ENCODE assay signal across 28 cellular contexts in the genomic region with DNA sequence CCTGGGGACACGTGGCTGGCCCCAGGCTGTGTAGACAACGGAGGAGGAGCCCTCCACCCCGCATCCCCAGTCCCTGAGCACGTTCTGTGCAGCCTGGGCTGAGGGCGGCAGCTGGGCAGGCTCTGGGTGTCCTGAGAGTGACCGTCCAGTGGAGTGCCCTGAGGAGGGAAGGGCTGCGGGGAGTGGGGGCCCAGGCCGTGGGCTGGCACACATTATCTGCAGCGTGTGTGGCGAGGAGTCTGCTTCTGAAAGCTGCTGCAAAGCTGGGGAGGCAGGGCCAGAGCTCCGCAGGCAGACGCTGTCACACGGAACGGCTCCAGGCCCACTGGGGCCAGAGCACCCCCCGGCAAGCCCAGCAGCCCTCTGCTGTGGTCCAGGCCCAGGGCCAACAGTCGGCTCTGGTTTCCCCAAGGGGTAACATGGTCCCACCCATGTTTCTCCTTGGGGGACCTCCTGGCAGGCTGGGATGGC. TPM values are rescaled to one million over a fixed set of nuclear protein-coding genes. Genes with fewer than 3 reads are reported as not detected.
DNase-seq lines count a peak whose midpoint lies in the region; ATAC-seq, FAIRE-seq and TF ChIP-seq lines count a peak whose summit lies in the region.
"Had no signal": no experiment of that assay in that cellular context is flagged by ENCODE, and none has a peak within 500 bp of the region (broad histone marks: within the 10 kb centered on the region; RNA-seq: fewer than 3 reads in every experiment).

No MANE protein-coding gene starts in this region.

- no peak overlapping the region; a peak in 1 of 4 replicates for H3K27ac ChIP-seq in SK-N-SH (ENCODE audit: low read depth in 2 of 2, low read length in 1 of 2)
- no peak overlapping the region for H3K27ac ChIP-seq in CD8-positive, alpha-beta T cell (ENCODE audit: low read depth, low read length)
- H3K27ac ChIP-seq in H1 (ENCODE audit: low read depth, low read length), result no peak overlapping the region
- H3K27ac ChIP-seq in psoas muscle, result no peak overlapping the region
- H3K27ac ChIP-seq: gastrocnemius medialis, neutrophil had no signal

- H3K27me3 ChIP-seq in SK-N-SH (ENCODE audit: insufficient read depth) (peaks cover 9% of the 10 kb centered on the region; the same call in 1 of the 2 replicates), H1 (replicated peaks in 1 of 4; ENCODE audit: control insufficient read depth in 3 of 4, extremely low read depth in 1 of 4, insufficient read depth in 3 of 4, low read length in 3 of 4) (no peaks in the 10 kb centered on the region), psoas muscle (ENCODE audit: insufficient read depth in 3 of 3, low read length in 2 of 3) (peaks cover 0 to 53% (median 24%) of the 10 kb centered on the region in 3 donors)
- H3K27me3 ChIP-seq in CD8-positive, alpha-beta T cell (ENCODE audit: insufficient read depth, low read length), result no peaks in the 10 kb centered on the region

- 40% methylated on average over 1 of the region's 16 CpGs for WGBS in SK-N-SH (ENCODE audit: low lambda C conversion rate)
- WGBS in H1 (ENCODE audit: extremely low coverage in 1 of 2, insufficient coverage in 1 of 2, insufficient read length in 1 of 2, insufficient replicate concordance in 2 of 2, low coverage in 1 of 2, low lambda C conversion rate in 2 of 2, missing lambda C conversion rate in 1 of 2), 2 experiments, result 80% methylated on average over 16 of the region's 16 CpGs; no CpG with 5 or more reads in 1 of the 2 experiments
- WGBS in psoas muscle, 3 donors, result 27 to 38% (median 38%) methylated on average over 15 to 16 of the region's 16 CpGs

- H3K4me1 Mint-ChIP-seq in CD8-positive, alpha-beta T cell (ENCODE audit: low read depth), result peaks cover 19% of the 10 kb centered on the region

- peak overlapping the region; percentile 60 for H3K18ac ChIP-seq in H1 (ENCODE audit: extremely low read depth, low read length)

- no peak overlapping the region for H3K23ac ChIP-seq in H1 (ENCODE audit: insufficient read length)

- no peak for TF ChIP-seq EP300 in SK-N-SH (IDR thresholded peaks at IDR 0.05; ENCODE audit: borderline replicate concordance in 1 of 2, low read depth in 1 of 2, low read length in 1 of 2)
- TF ChIP-seq EP300 in H1 (IDR thresholded peaks at IDR 0.05; ENCODE audit: borderline replicate concordance in 1 of 2, low read depth in 2 of 2, low read length in 2 of 2), result no peak

- H3K9me2 ChIP-seq in SK-N-SH, result no peaks in the 10 kb centered on the region

- TF ChIP-seq RAD21 in SK-N-SH (IDR thresholded peaks at IDR 0.05; ENCODE audit: low read length), result no peak
- no peak for TF ChIP-seq RAD21 in H1 (IDR thresholded peaks at IDR 0.05 in 1 of 2, conservative IDR thresholded peaks at IDR 0.05 in 1 of 2; ENCODE audit: low read depth in 2 of 2, low read length in 2 of 2)

- TF ChIP-seq CTCF in SK-N-SH (IDR thresholded peaks at IDR 0.05) (no peak), H1 (IDR thresholded peaks at IDR 0.05; ENCODE audit: control extremely low read depth in 1 of 3, insufficient read depth in 1 of 3, low read depth in 1 of 3, low read length in 3 of 3) (no peak), psoas muscle (IDR thresholded peaks at IDR 0.05) (no peak)
- no peak for TF ChIP-seq CTCF in CD8-positive, alpha-beta T cell (IDR thresholded peaks at IDR 0.05)

- no peak overlapping the region for H3K4me3 ChIP-seq in SK-N-SH (ENCODE audit: low read depth in 2 of 2, low read length in 1 of 2)
- H3K4me3 ChIP-seq in CD8-positive, alpha-beta T cell (ENCODE audit: low read depth, low read length), result no peak overlapping the region
- H3K4me3 ChIP-seq in H1 (ENCODE audit: extremely low read depth in 1 of 4, insufficient read depth in 2 of 4, low read depth in 3 of 4, low read length in 4 of 4), result no peak overlapping the region
- no peak overlapping the region for H3K4me3 ChIP-seq in psoas muscle
- H3K4me3 ChIP-seq: gastrocnemius medialis had no signal

- no peak overlapping the region for H3K27ac Mint-ChIP-seq in CD8-positive, alpha-beta T cell
- H3K27ac Mint-ChIP-seq: activated CD4-positive, alpha-beta T cell treated with anti-CD3 and anti-CD28 coated beads for 36 hours; activated naive CD4-positive, alpha-beta T cell treated with anti-CD3 and anti-CD28 coated beads, Interleukin-2, amount 50 U/mL, for 72 hours; H9; mesothelial cell of epicardium; progenitor cell of endocrine pancreas had no signal

- no peaks in the 10 kb centered on the region for H3K9me3 Mint-ChIP-seq in CD8-positive, alpha-beta T cell
- H3K9me3 Mint-ChIP-seq: activated naive CD4-positive, alpha-beta T cell treated with anti-CD3 and anti-CD28 coated beads, Interleukin-2, amount 50 U/mL, for 72 hours; CD4-positive, alpha-beta memory T cell; H9; mesothelial cell of epicardium had no signal

- no peak for TF ChIP-seq POLR2A in H1 (IDR thresholded peaks at IDR 0.05; ENCODE audit: control extremely low read depth in 1 of 2, low read depth in 2 of 2, low read length in 2 of 2)

- H2BK15ac ChIP-seq in H1 (ENCODE audit: low read length), result 0 out of 2 replicates have a peak overlapping the region, but pooled peaks have one; percentile 92

- no peaks in the 10 kb centered on the region for H3K27me3 Mint-ChIP-seq in CD8-positive, alpha-beta T cell (ENCODE audit: low read depth)
- H3K27me3 Mint-ChIP-seq: CD4-positive, alpha-beta memory T cell had no signal

- no peaks in the 10 kb centered on the region for H4K20me1 ChIP-seq in SK-N-SH (ENCODE audit: insufficient read depth)
- H4K20me1 ChIP-seq in H1 (replicated peaks in 1 of 2; ENCODE audit: control insufficient read depth in 1 of 2, insufficient read depth in 2 of 2, low read length in 2 of 2), result no peaks in the 10 kb centered on the region

- no peak overlapping the region for H3K14ac ChIP-seq in H1 (ENCODE audit: insufficient read length)

- POLR2A ChIA-PET in SK-N-SH (lab: Yijun Ruan, JAX), result interaction anchor here (0.8 to 1.1 kb wide), 2 partner anchors 36 to 344 kb away, joined by 3 to 4 read pairs; no protein-coding TSS in a partner anchor
- POLR2A ChIA-PET in CD8-positive, alpha-beta T cell (lab: Charles Lee), result interaction anchor here (1.3 kb wide), 1 partner anchor 20 kb away, joined by 3 read pairs; no protein-coding TSS in a partner anchor
- POLR2A ChIA-PET in H1 (lab: Charles Lee; ENCODE audit: partially characterized antibody), result interaction anchor here (0.6 to 1.7 kb wide), 4 partner anchors 12 to 235 kb away, joined by 3 to 6 read pairs (median 4); a partner anchor contains a TSS

- H3K36me3 ChIP-seq in SK-N-SH (replicated peaks in 1 of 2; ENCODE audit: control insufficient read depth in 1 of 2, insufficient read depth in 2 of 2, low read length in 1 of 2) (no peaks in the 10 kb centered on the region), H1 (ENCODE audit: control insufficient read depth in 2 of 4, insufficient read depth in 4 of 4, low read length in 3 of 4) (no peaks in the 10 kb centered on the region), psoas muscle (ENCODE audit: insufficient read depth in 1 of 2, low read depth in 1 of 2) (no peaks in the 10 kb centered on the region)
- H3K36me3 ChIP-seq in CD8-positive, alpha-beta T cell (ENCODE audit: insufficient read depth, low read length), result no peaks in the 10 kb centered on the region
- H3K36me3 ChIP-seq: gastrocnemius medialis, neutrophil, upper lobe of left lung had no signal

- CTCF ChIA-PET in SK-N-SH (lab: Yijun Ruan, JAX) (interaction anchor here (1.1 to 2.6 kb wide), 2 partner anchors 46 to 75 kb away, joined by 3 to 12 read pairs; no protein-coding TSS in a partner anchor), H1 (lab: Charles Lee; ENCODE audit: partially characterized antibody) (interaction anchor here (1.1 to 3.2 kb wide), 4 partner anchors 26 to 76 kb away, joined by 4 to 13 read pairs (median 4); no protein-coding TSS in a partner anchor)
- CTCF ChIA-PET in CD8-positive, alpha-beta T cell (lab: Charles Lee), result interaction anchor here (0.6 to 4.6 kb wide), 5 partner anchors 8 to 138 kb away, joined by 3 to 17 read pairs (median 3); a partner anchor contains a TSS

- FAIRE-seq in H1 (lab: Jason Lieb, UNC), result no peak
- FAIRE-seq: endothelial cell of umbilical vein had no signal

- no peak overlapping the region for H3K56ac ChIP-seq in H1 (replicated peaks; ENCODE audit: insufficient read length, low read depth, low read length)

- intact Hi-C loops in CD8-positive, alpha-beta T cell (cut with DNase I, micrococcal nuclease), result loop anchor here in 1 of 2 experiments (10.0 kb wide), 1 partner anchor 482 kb away; a partner anchor contains a TSS
- intact Hi-C loops in psoas muscle (cut with DNase I), result no loop called here

- H3K4me2 ChIP-seq in SK-N-SH, result no peak overlapping the region
- H3K4me2 ChIP-seq in H1 (ENCODE audit: insufficient read depth in 1 of 2, low read depth in 2 of 2, low read length in 2 of 2), result peak overlapping the region; percentile 33 to 39; a peak in 1 of 4 replicates

- H3K4ac ChIP-seq in H1 (replicated peaks; ENCODE audit: insufficient read length, low read depth, low read length), result peak overlapping the region; percentile 66

- DNase-seq in SK-N-SH (peak; percentile 80), H1 (ENCODE audit: low read depth in 1 of 2, low spot score in 2 of 2) (no peak), psoas muscle (peak; percentile 10 to 51), SW480 (ENCODE audit: low spot score) (no peak), NOMO-1 treated with dmso at 0.1 percent for 144 hours (lab: John Stamatoyannopoulos, UW; ENCODE audit: unreplicated experiment) (no peak)
- DNase-seq in CD8-positive, alpha-beta T cell, result no peak
- DNase-seq: amygdala, gastrocnemius medialis, hippocampal formation, Kasumi-1, SIG-M5, substantia nigra, T1000 had no signal

- H3K4me1 ChIP-seq in SK-N-SH (ENCODE audit: control insufficient read depth in 1 of 2, insufficient read depth in 2 of 2, low read depth in 1 of 2, low read length in 1 of 2), result peaks cover 0 to 12% of the 10 kb centered on the region in 2 experiments; a peak in 1 of 4 replicates
- peaks cover 27% of the 10 kb centered on the region for H3K4me1 ChIP-seq in CD8-positive, alpha-beta T cell (ENCODE audit: insufficient read depth, low read length)
- peaks cover 0 to 18% (median 7%) of the 10 kb centered on the region in 4 experiments; a peak in 5 of 7 replicates for H3K4me1 ChIP-seq in H1 (replicated peaks in 1 of 4; ENCODE audit: control insufficient read depth in 3 of 4, insufficient read depth in 4 of 4, low read length in 3 of 4)
- H3K4me1 ChIP-seq in psoas muscle, result no peaks in the 10 kb centered on the region
- H3K4me1 ChIP-seq: gastrocnemius medialis had no signal

- H4K91ac ChIP-seq in H1 (replicated peaks; ENCODE audit: insufficient read length, low read length), result peak overlapping the region; percentile 84

- ATAC-seq in SK-N-SH treated with all-trans-retinoic acid at 6 μM for 48 hours, result no peak; the same call in 2 of the 3 replicates
- ATAC-seq in CD8-positive, alpha-beta T cell, result no peak
- no peak for ATAC-seq in psoas muscle
- ATAC-seq in GM18511 (IDR thresholded peaks at IDR 0.05; ENCODE audit: unreplicated experiment), result no peak
- ATAC-seq: gastrocnemius medialis, left lobe of liver had no signal

- 0 out of 2 replicates have a peak overlapping the region, but pooled peaks have one; percentile 48 for H2BK20ac ChIP-seq in H1 (ENCODE audit: low read length)

- no peak overlapping the region for H2AFZ ChIP-seq in SK-N-SH (ENCODE audit: low read depth)
- H2AFZ ChIP-seq in H1 (ENCODE audit: low read length), result no peak overlapping the region

- peaks cover 2% of the 10 kb centered on the region; the same call in 1 of the 2 replicates for H3K23me2 ChIP-seq in H1 (ENCODE audit: low read depth, low read length)

- H4K5ac ChIP-seq in H1 (ENCODE audit: insufficient read length, low read depth, low read length), result peak overlapping the region; percentile 5

- H3F3A ChIP-seq in SK-N-SH (replicated peaks; ENCODE audit: insufficient read depth), result no peaks in the 10 kb centered on the region

- no peaks in the 10 kb centered on the region for H3K79me1 ChIP-seq in H1 (ENCODE audit: low read depth, low read length)

- H2BK5ac ChIP-seq in H1 (ENCODE audit: low read depth, low read length), result peak overlapping the region; percentile 60; the same call in 1 of the 2 replicates

- 0 out of 2 replicates have a peak overlapping the region, but pooled peaks have one; percentile 35 for H4K8ac ChIP-seq in H1 (ENCODE audit: extremely low read depth, insufficient read depth, low read length)

- H2BK12ac ChIP-seq in H1 (ENCODE audit: low read depth, low read length), result peak overlapping the region; percentile 94; the same call in 1 of the 2 replicates

- peak overlapping the region; percentile 53; the same call in 1 of the 2 replicates for H2AK5ac ChIP-seq in H1 (ENCODE audit: low read depth, low read length)

- H3K4me3 Mint-ChIP-seq in CD8-positive, alpha-beta T cell, result peak overlapping the region; percentile 26
- H3K4me3 Mint-ChIP-seq: H9 had no signal

- no peaks in the 10 kb centered on the region for H3K9me3 ChIP-seq in SK-N-SH
- no peaks in the 10 kb centered on the region for H3K9me3 ChIP-seq in CD8-positive, alpha-beta T cell (ENCODE audit: low read length)
- H3K9me3 ChIP-seq in H1 (ENCODE audit: insufficient read depth in 2 of 2, low read depth in 1 of 2, low read length in 1 of 2), result peaks cover 0 to 2% of the 10 kb centered on the region in 2 experiments; a peak in 1 of 4 replicates
- no peaks in the 10 kb centered on the region for H3K9me3 ChIP-seq in psoas muscle
- H3K9me3 ChIP-seq: gastrocnemius medialis, neutrophil, upper lobe of left lung had no signal

- peak overlapping the region; percentile 21 for H2BK120ac ChIP-seq in H1 (replicated peaks; ENCODE audit: low read depth, low read length)

- H3K9ac ChIP-seq in SK-N-SH (no peak overlapping the region), H1 (replicated peaks in 1 of 4; ENCODE audit: extremely low read depth in 1 of 4, low read depth in 3 of 4, low read length in 3 of 4) (no peak overlapping the region)

- H3K79me2 ChIP-seq in SK-N-SH (ENCODE audit: insufficient read depth) (no peaks in the 10 kb centered on the region), H1 (ENCODE audit: control insufficient read depth in 1 of 2, insufficient read depth in 2 of 2, low read length in 2 of 2) (no peaks in the 10 kb centered on the region)

- H3K36me3 Mint-ChIP-seq in CD8-positive, alpha-beta T cell, result no peaks in the 10 kb centered on the region
- H3K36me3 Mint-ChIP-seq: activated naive CD4-positive, alpha-beta T cell treated with anti-CD3 and anti-CD28 coated beads, Interleukin-2, amount 50 U/mL, for 72 hours; CD4-positive, alpha-beta memory T cell; mesothelial cell of epicardium had no signal

RNA-seq across cellular contexts. Expression of a gene that starts 0.8 kb away (rescaled TPM):
- polyA plus RNA-seq in SK-N-SH (2012; rRNA removed) (0.06 and 0.12 TPM in 2 replicates), H1 (2011; rRNA removed) (20.7 and 24.6 TPM in 2 replicates), psoas muscle (under 1 TPM; 0.10 to 0.15 (median 0.10) TPM)
- 0.03 TPM in 2 replicates for polyA plus RNA-seq in SK-N-SH (2012; cell fraction: cytosol; rRNA removed)
- 1.0 TPM in 2 replicates for polyA plus RNA-seq in SK-N-SH (2012; cell fraction: nucleus; rRNA removed)
- total RNA-seq in CD8-positive, alpha-beta T cell, result 10 to 100 TPM; 84.0 to 86.7 TPM
- total RNA-seq in H1 (2021; fragmentation: NEBNext Ultra II Directional; extraction: Animal tissue kit (Norgen Biotek cat#: 25700)), result 18.0 and 20.0 TPM in 2 replicates
- polyA plus RNA-seq in H1 (2011; cell fraction: cytosol; rRNA removed), result 19.7 TPM
- 185 TPM for polyA plus RNA-seq in H1 (2011; cell fraction: nucleus; rRNA removed)
- 20.7 to 42.8 TPM (median 32.2 TPM) in 4 replicates for polyA plus RNA-seq in H1 (2012, experiment 1 of 2)
- polyA plus RNA-seq in H1 (2012, experiment 2 of 2), result 11.9 TPM
- polyA plus RNA-seq in H1 (2013, experiment 1 of 2), result 14.6 TPM
- polyA plus RNA-seq in H1 (2013, experiment 2 of 2), result 13.7 TPM
- 5.2 and 7.0 TPM in 2 replicates for polyA minus RNA-seq in H1 (2011; rRNA and poly(A)+ RNA removed)
- 5.6 TPM for polyA minus RNA-seq in H1 (2011; cell fraction: cytosol; rRNA and poly(A)+ RNA removed)
- 19.3 TPM for polyA minus RNA-seq in H1 (2011; cell fraction: nucleus; rRNA and poly(A)+ RNA removed)
- total RNA-seq in psoas muscle, result under 1 TPM in 3 of 4 donors, not detected in 1; 0.09 to 0.59 (median 0.46) TPM
- total RNA-seq: A172, cerebellum, endothelial cell of umbilical vein, fibroblast of lung had no signal
- polyA plus RNA-seq: fibroblast of lung had no signal

RNA-seq across cellular contexts. Expression of a gene that starts 7.4 kb away (rescaled TPM):
- polyA plus RNA-seq in SK-N-SH (2012; rRNA removed) (25.6 and 28.6 TPM in 2 replicates), H1 (2011; rRNA removed) (68.2 and 108 TPM in 2 replicates), psoas muscle (10 to 100 TPM; 11.8 to 26.0 (median 15.4) TPM)
- 10.9 and 14.9 TPM in 2 replicates for polyA plus RNA-seq in SK-N-SH (2012; cell fraction: cytosol; rRNA removed)
- polyA plus RNA-seq in SK-N-SH (2012; cell fraction: nucleus; rRNA removed), result 130 and 148 TPM in 2 replicates
- total RNA-seq in CD8-positive, alpha-beta T cell, result 10 to 100 TPM; 18.9 to 21.8 TPM
- total RNA-seq in H1 (2021; fragmentation: NEBNext Ultra II Directional; extraction: Animal tissue kit (Norgen Biotek cat#: 25700)), result 48.7 and 52.4 TPM in 2 replicates
- 69.7 TPM for polyA plus RNA-seq in H1 (2011; cell fraction: cytosol; rRNA removed)
- polyA plus RNA-seq in H1 (2011; cell fraction: nucleus; rRNA removed), result 197 TPM
- 33.3 to 60.1 TPM (median 54.3 TPM) in 4 replicates for polyA plus RNA-seq in H1 (2012, experiment 1 of 2)
- polyA plus RNA-seq in H1 (2012, experiment 2 of 2), result 51.9 TPM
- polyA plus RNA-seq in H1 (2013, experiment 1 of 2), result 42.4 TPM
- 39.1 TPM for polyA plus RNA-seq in H1 (2013, experiment 2 of 2)
- 49.6 and 57.3 TPM in 2 replicates for polyA minus RNA-seq in H1 (2011; rRNA and poly(A)+ RNA removed)
- polyA minus RNA-seq in H1 (2011; cell fraction: cytosol; rRNA and poly(A)+ RNA removed), result 38.8 TPM
- polyA minus RNA-seq in H1 (2011; cell fraction: nucleus; rRNA and poly(A)+ RNA removed), result 51.9 TPM
- 10 to 100 TPM; 15.8 to 21.1 (median 20.3) TPM for total RNA-seq in psoas muscle

RNA-seq across cellular contexts. Expression of a gene that starts 27.8 kb away (rescaled TPM):
- polyA plus RNA-seq in SK-N-SH (2012; rRNA removed), result 22.4 and 32.5 TPM in 2 replicates
- polyA plus RNA-seq in SK-N-SH (2012; cell fraction: cytosol; rRNA removed), result 12.3 and 16.4 TPM in 2 replicates
- 45.1 and 92.0 TPM in 2 replicates for polyA plus RNA-seq in SK-N-SH (2012; cell fraction: nucleus; rRNA removed)
- total RNA-seq in CD8-positive, alpha-beta T cell, result 100 to 1,000 TPM; 270 to 294 TPM
- total RNA-seq in H1 (2021; fragmentation: NEBNext Ultra II Directional; extraction: Animal tissue kit (Norgen Biotek cat#: 25700)), result 66.3 and 68.9 TPM in 2 replicates
- polyA plus RNA-seq in H1 (2011; rRNA removed), result 55.2 and 94.2 TPM in 2 replicates
- 57.0 TPM for polyA plus RNA-seq in H1 (2011; cell fraction: cytosol; rRNA removed)
- polyA plus RNA-seq in H1 (2011; cell fraction: nucleus; rRNA removed), result 133 TPM
- polyA plus RNA-seq in H1 (2012, experiment 1 of 2), result 35.4 to 56.4 TPM (median 48.3 TPM) in 4 replicates
- 55.4 TPM for polyA plus RNA-seq in H1 (2012, experiment 2 of 2)
- polyA plus RNA-seq in H1 (2013, experiment 1 of 2), result 51.9 TPM
- 52.5 TPM for polyA plus RNA-seq in H1 (2013, experiment 2 of 2)
- polyA minus RNA-seq in H1 (2011; rRNA and poly(A)+ RNA removed), result 13.0 and 16.6 TPM in 2 replicates
- polyA minus RNA-seq in H1 (2011; cell fraction: cytosol; rRNA and poly(A)+ RNA removed), result 26.2 TPM
- polyA minus RNA-seq in H1 (2011; cell fraction: nucleus; rRNA and poly(A)+ RNA removed), result 24.8 TPM
- total RNA-seq in psoas muscle, result 10 to 100 TPM in 3 of 4 donors, 1 to 10 TPM in 1; 9.9 to 15.9 (median 10.8) TPM
- polyA plus RNA-seq in psoas muscle, result 10 to 100 TPM; 19.2 to 28.1 (median 20.3) TPM

RNA-seq across cellular contexts. Expression of a gene that starts 48.6 kb away (rescaled TPM):
- 1.4 and 2.4 TPM in 2 replicates for polyA plus RNA-seq in SK-N-SH (2012; rRNA removed)
- polyA plus RNA-seq in SK-N-SH (2012; cell fraction: cytosol; rRNA removed), result 0.59 and 0.98 TPM in 2 replicates
- polyA plus RNA-seq in SK-N-SH (2012; cell fraction: nucleus; rRNA removed), result 4.2 and 5.2 TPM in 2 replicates
- under 1 TPM in 1 of 2 experiments, not detected in 1; 0.62 TPM for total RNA-seq in CD8-positive, alpha-beta T cell
- 28.5 and 28.7 TPM in 2 replicates for total RNA-seq in H1 (2021; fragmentation: NEBNext Ultra II Directional; extraction: Animal tissue kit (Norgen Biotek cat#: 25700))
- polyA plus RNA-seq in H1 (2011; rRNA removed), result 16.7 and 28.0 TPM in 2 replicates
- 25.0 TPM for polyA plus RNA-seq in H1 (2011; cell fraction: cytosol; rRNA removed)
- 35.4 TPM for polyA plus RNA-seq in H1 (2011; cell fraction: nucleus; rRNA removed)
- 10.9 to 22.0 TPM (median 18.8 TPM) in 4 replicates for polyA plus RNA-seq in H1 (2012, experiment 1 of 2)
- 14.5 TPM for polyA plus RNA-seq in H1 (2012, experiment 2 of 2)
- 11.0 TPM for polyA plus RNA-seq in H1 (2013, experiment 1 of 2)
- 12.3 TPM for polyA plus RNA-seq in H1 (2013, experiment 2 of 2)
- 11.3 and 13.9 TPM in 2 replicates for polyA minus RNA-seq in H1 (2011; rRNA and poly(A)+ RNA removed)
- polyA minus RNA-seq in H1 (2011; cell fraction: cytosol; rRNA and poly(A)+ RNA removed), result 33.5 TPM
- 11.1 TPM for polyA minus RNA-seq in H1 (2011; cell fraction: nucleus; rRNA and poly(A)+ RNA removed)
- total RNA-seq in psoas muscle, result under 1 TPM in 3 of 4 donors, not detected in 1; 0.15 to 0.75 (median 0.25) TPM
- under 1 TPM in 2 of 3 donors, not detected in 1; 0.10 to 0.13 TPM for polyA plus RNA-seq in psoas muscle
- total RNA-seq: CD4-positive, alpha-beta memory T cell had no signal

Comparison
In these comparisons a context has a peak if more than half of its experiments do, and no peak if none do; other contexts are left out.
1. DNase-seq: peak in SK-N-SH (single experiment) and psoas muscle (2 of 2); none in CD8-positive, alpha-beta T cell (0 of 7), H1 (0 of 2), SW480 (single experiment) and NOMO-1 treated with dmso at 0.1 percent for 144 hours (single experiment).
2. RNA of a gene that starts 0.8 kb away (total RNA-seq): 84.0 to 86.7 TPM in CD8-positive, alpha-beta T cell and 18.0 to 20.0 TPM in H1; 0.09 to 0.59 TPM in psoas muscle; every median in the first group is over 10 times any median in the second.